2 cellular contexts compared by ENCODE assay signal in genomic region chr20:5069141-5069806, GRCh38.
TF ChIP-seq lines count a peak whose summit lies in the region.

No MANE protein-coding gene starts in this region.

TF ChIP-seq in HEK293, 187 proteins besides CTCF, POLR2A, EP300 and RAD21:
- TF ChIP-seq SCRT2 (tag by site-specific recombination; IDR thresholded peaks at IDR 0.05) (no peak), PRDM1 (tag by site-specific recombination; IDR thresholded peaks at IDR 0.05) (peak; percentile 95)

TF ChIP-seq in K562, 482 proteins besides CTCF, POLR2A, EP300 and RAD21:
- TF ChIP-seq PKNOX1 (IDR thresholded peaks at IDR 0.05) (peak; percentile 17; the same call in 1 of the 2 replicates), SP2 (IDR thresholded peaks at IDR 0.05; ENCODE audit: extremely low read depth, low read depth, low read length, poor library complexity, severe bottlenecking) (no peak), STAG1 (CRISPR knock-in tag; IDR thresholded peaks at IDR 0.05; ENCODE audit: borderline replicate concordance) (no peak)
